9 cellular contexts compared by ENCODE assay signal in genomic region chr9:113536166-113536482, GRCh38.
DNase-seq lines count a peak whose midpoint lies in the region; ATAC-seq and TF ChIP-seq lines count a peak whose summit lies in the region.
"Had no signal": no experiment of that assay in that cellular context is flagged by ENCODE, and none has a peak within 500 bp of the region (broad histone marks: within the 10 kb centered on the region; RNA-seq: fewer than 3 reads in every experiment).

No MANE protein-coding gene starts in this region.

- no peaks in the 10 kb centered on the region for H3K36me3 Mint-ChIP-seq in WTC11

- ATAC-seq in GM21367 (IDR thresholded peaks at IDR 0.05; ENCODE audit: unreplicated experiment) (no peak), WTC11 (no peak), HG03196 (IDR thresholded peaks at IDR 0.05; ENCODE audit: unreplicated experiment) (no peak)

- H3K27me3 ChIP-seq in layer of hippocampus (ENCODE audit: control insufficient read depth, insufficient read depth, low read length) (no peaks in the 10 kb centered on the region), spleen (replicated peaks in 1 of 7) (no peaks in the 10 kb centered on the region)

- no peak overlapping the region for H3K27ac Mint-ChIP-seq in WTC11

- TF ChIP-seq CTCF in HEK293 (tag by site-specific recombination; IDR thresholded peaks at IDR 0.05) (no peak), spleen (IDR thresholded peaks at IDR 0.05 in 8 of 11, conservative IDR thresholded peaks at IDR 0.05 in 3 of 11) (no peak), WTC11 (IDR thresholded peaks at IDR 0.05) (no peak)

- H3K9me3 ChIP-seq in HEK293 (ENCODE audit: control insufficient read depth, insufficient read depth, low read depth, low read length) = no peaks in the 10 kb centered on the region
- no peaks in the 10 kb centered on the region for H3K9me3 ChIP-seq in spleen

- H3K27me3 Mint-ChIP-seq in WTC11 (ENCODE audit: low read depth) = no peaks in the 10 kb centered on the region

- no peak overlapping the region for H3K27ac ChIP-seq in HEK293 (ENCODE audit: extremely low read depth, low read depth, low read length)
- H3K27ac ChIP-seq in cingulate gyrus (ENCODE audit: low read depth, low read length) = peak overlapping the region; percentile 97
- H3K27ac ChIP-seq in layer of hippocampus (ENCODE audit: low read depth, low read length) = peak overlapping the region; percentile 94
- H3K27ac ChIP-seq in spleen = peak overlapping the region in 7 of 8 donors; percentile 36 to 79 (median 71)

- no peaks in the 10 kb centered on the region for H3K4me1 ChIP-seq in HEK293 (ENCODE audit: control insufficient read depth, insufficient read depth, low read length)
- peaks cover 16 to 94% (median 54%) of the 10 kb centered on the region in 6 donors for H3K4me1 ChIP-seq in spleen

- no peak for TF ChIP-seq POLR2A in spleen (IDR thresholded peaks at IDR 0.05)

- intact Hi-C loops in spleen (cut with DNase I; ENCODE audit: low total_unique reads) = no loop called here

- H3K9me3 Mint-ChIP-seq in WTC11 = no peaks in the 10 kb centered on the region

- no peak for DNase-seq in spleen
- DNase-seq in WTC11 (ENCODE audit: low spot score) = no peak
- no peak for DNase-seq in NCI-H187 treated with DMSO at 0.1 percent for 48 hours (lab: John Stamatoyannopoulos, UW)
- DNase-seq: activated CD4-positive, alpha-beta T cell treated with anti-CD3 and anti-CD28 coated beads for 1 hour had no signal

- H3K4me1 Mint-ChIP-seq in WTC11 = peaks cover 5% of the 10 kb centered on the region

- no peak overlapping the region for H3K4me3 Mint-ChIP-seq in WTC11

- CTCF ChIA-PET in HEK293 (lab: Yijun Ruan, JAX) (interaction anchor here (0.6 to 0.7 kb wide), 2 partner anchors 21 to 904 kb away, joined by 3 to 8 read pairs; no protein-coding TSS in a partner anchor), WTC11 (lab: Charles Lee) (interaction anchor here (1.0 to 2.0 kb wide), 4 partner anchors 28 to 119 kb away, joined by 3 to 5 read pairs (median 4); no protein-coding TSS in a partner anchor)

- H3K4me3 ChIP-seq in HEK293 (ENCODE audit: low read depth, low read length) (no peak overlapping the region), spleen (no peak overlapping the region)

- POLR2A ChIA-PET in HEK293 (lab: Yijun Ruan, JAX) = no interaction called here
- POLR2A ChIA-PET in WTC11 (lab: Charles Lee) = no interaction called here

- 67 to 78% (median 72%) methylated on average over 6 of the region's 6 CpGs for WGBS in spleen, 5 donors

- H3K36me3 ChIP-seq in HEK293 (ENCODE audit: control insufficient read depth in 2 of 2, insufficient read depth in 1 of 2, low read length in 2 of 2) (no peaks in the 10 kb centered on the region), spleen (peaks cover 0 to 77% (median 25%) of the 10 kb centered on the region in 6 donors)

TF ChIP-seq in HEK293, 187 proteins besides CTCF, POLR2A, EP300 and RAD21:
- TF ChIP-seq ZIC2 (tag by site-specific recombination; IDR thresholded peaks at IDR 0.05) (0 out of 2 replicates have a peak, but pooled peaks have one; percentile 10), ZNF23 (tag by site-specific recombination; IDR thresholded peaks at IDR 0.05; ENCODE audit: borderline replicate concordance) (no peak)

TF ChIP-seq in WTC11, 78 proteins besides CTCF, POLR2A, EP300 and RAD21:
- TF ChIP-seq HMGXB4 (CRISPR knock-in tag; IDR thresholded peaks at IDR 0.05) (no peak), ZMAT4 (CRISPR knock-in tag; IDR thresholded peaks at IDR 0.05) (no peak), ZSCAN18 (CRISPR knock-in tag; IDR thresholded peaks at IDR 0.05) (no peak), SMAD4 (CRISPR knock-in tag; IDR thresholded peaks at IDR 0.05) (no peak), ESRRA (CRISPR knock-in tag; IDR thresholded peaks at IDR 0.05; ENCODE audit: borderline replicate concordance) (no peak), AR (CRISPR knock-in tag; IDR thresholded peaks at IDR 0.05) (no peak), FOXK1 (CRISPR knock-in tag; IDR thresholded peaks at IDR 0.05) (no peak), USF2 (CRISPR knock-in tag; IDR thresholded peaks at IDR 0.05) (no peak)
TF ChIP-seq in WTC11: peak in this region for 0.
